9 cellular contexts compared by ENCODE assay signal in genomic region chr9:6931913-6932312, GRCh38.
DNase-seq lines count a peak whose midpoint lies in the region; TF ChIP-seq lines count a peak whose summit lies in the region.
"Had no signal": no experiment of that assay in that cellular context is flagged by ENCODE, and none has a peak within 500 bp of the region (broad histone marks: within the 10 kb centered on the region; RNA-seq: fewer than 3 reads in every experiment).

No MANE protein-coding gene starts in this region.

- no peak for TF ChIP-seq CTCF in MCF 10A (IDR thresholded peaks at IDR 0.05; ENCODE audit: unreplicated experiment)
- TF ChIP-seq CTCF in breast epithelium (IDR thresholded peaks at IDR 0.05): no peak
- no peak for TF ChIP-seq CTCF in tibial nerve (IDR thresholded peaks at IDR 0.05)

- no peaks in the 10 kb centered on the region for H3K4me1 ChIP-seq in breast epithelium
- H3K4me1 ChIP-seq in tibial nerve: peaks cover 0 to 28% (median 0%) of the 10 kb centered on the region in 4 donors

- no peak for TF ChIP-seq EP300 in tibial nerve (IDR thresholded peaks at IDR 0.05)

- no peaks in the 10 kb centered on the region for H3K27me3 Mint-ChIP-seq in MCF 10A (ENCODE audit: insufficient read depth, unreplicated experiment)

- peak overlapping the region; percentile 20 for H3K4me3 Mint-ChIP-seq in MCF 10A (ENCODE audit: unreplicated experiment)
- H3K4me3 Mint-ChIP-seq: T-helper 1 cell treated with Interleukin-12 subunit alpha and Interleukin-12 subunit beta and Interleukin-4 antibody, amounts not matched to agents 30 μg/mL and 1 μg/mL, for 36 hours had no signal

- peak overlapping the region; percentile 47 for H3K27ac Mint-ChIP-seq in MCF 10A (ENCODE audit: low read depth, unreplicated experiment)
- H3K27ac Mint-ChIP-seq: T-helper 1 cell treated with Interleukin-12 subunit alpha and Interleukin-12 subunit beta and Interleukin-4 antibody, amounts not matched to agents 30 μg/mL and 1 μg/mL, for 36 hours had no signal

- H3K27me3 ChIP-seq in breast epithelium (no peaks in the 10 kb centered on the region), MG63 (no peaks in the 10 kb centered on the region), tibial nerve (no peaks in the 10 kb centered on the region)

- DNase-seq in MCF 10A (ENCODE audit: unreplicated experiment): peak; percentile 85
- no peak for DNase-seq in breast epithelium (ENCODE audit: low spot score in 2 of 2)
- peak; percentile 77 for DNase-seq in MG63
- DNase-seq in epithelial cell of prostate (ENCODE audit: low read depth, low spot score): peak; percentile 70
- DNase-seq in stimulated activated CD4-positive, alpha-beta T cell treated with anti-CD3 and anti-CD28 coated beads, Interleukin-12 subunit alpha, Interleukin-12 subunit beta, amount 100 ng/mL, for 24 hours (ENCODE audit: low read depth in 2 of 2): peak; percentile 5 to 13
- no peak for DNase-seq in superior temporal gyrus (ENCODE audit: extremely low spot score)
- DNase-seq in GOT3 (lab: John Stamatoyannopoulos, UW): no peak
- DNase-seq in tibial nerve (ENCODE audit: low spot score in 2 of 2): no peak

- H3K9me3 ChIP-seq in breast epithelium (no peaks in the 10 kb centered on the region), MG63 (no peaks in the 10 kb centered on the region), tibial nerve (no peaks in the 10 kb centered on the region)

- no peaks in the 10 kb centered on the region for H3K36me3 Mint-ChIP-seq in MCF 10A (ENCODE audit: insufficient read depth, unreplicated experiment)

- no peak overlapping the region for H3K27ac ChIP-seq in breast epithelium
- H3K27ac ChIP-seq in epithelial cell of prostate: no peak overlapping the region
- no peak overlapping the region for H3K27ac ChIP-seq in tibial nerve

- POLR2A ChIA-PET in MCF 10A (lab: Yijun Ruan, JAX): interaction anchor here (0.8 to 2.9 kb wide), 5 partner anchors 13 to 175 kb away, joined by 3 to 23 read pairs (median 4); partner anchors contain the start of gene KDM4C

- no peaks in the 10 kb centered on the region for H3K9me3 Mint-ChIP-seq in MCF 10A (ENCODE audit: unreplicated experiment)
- H3K9me3 Mint-ChIP-seq: T-helper 1 cell treated with Interleukin-12 subunit alpha and Interleukin-12 subunit beta and Interleukin-4 antibody, amounts not matched to agents 30 μg/mL and 1 μg/mL, for 36 hours had no signal

- no peak for TF ChIP-seq POLR2A in breast epithelium (IDR thresholded peaks at IDR 0.05)
- TF ChIP-seq POLR2A in tibial nerve (IDR thresholded peaks at IDR 0.05): no peak

- BruUV-seq in MCF 10A (replicated peaks; lab: Mats Ljungman, UMichigan): no TSS peak

- intact Hi-C loops in MCF 10A (cut with micrococcal nuclease): no loop called here
- intact Hi-C loops in breast epithelium (cut with DNase I; ENCODE audit: low total_unique reads): no loop called here

- CTCF ChIA-PET in MCF 10A (lab: Yijun Ruan, JAX): interaction anchor here (0.7 to 2.6 kb wide), 8 partner anchors 8 to 245 kb away, joined by 3 to 15 read pairs (median 4); no protein-coding TSS in a partner anchor

- 65 to 83% methylated on average over 4 of the region's 4 CpGs for WGBS in tibial nerve, 2 donors

- H3K4me3 ChIP-seq in breast epithelium: no peak overlapping the region
- H3K4me3 ChIP-seq in MG63: no peak overlapping the region
- no peak overlapping the region for H3K4me3 ChIP-seq in tibial nerve

- peaks cover 23% of the 10 kb centered on the region for H3K4me1 Mint-ChIP-seq in MCF 10A (ENCODE audit: insufficient read depth, unreplicated experiment)

- H3K36me3 ChIP-seq in breast epithelium (no peaks in the 10 kb centered on the region), MG63 (no peaks in the 10 kb centered on the region), tibial nerve (no peaks in the 10 kb centered on the region)

Comparison
In these comparisons a context has a peak if more than half of its experiments do, and no peak if none do; other contexts are left out.
1. DNase-seq: peak in MCF 10A (single experiment), MG63 (single experiment), epithelial cell of prostate (single experiment) and stimulated activated CD4-positive, alpha-beta T cell treated with anti-CD3 and anti-CD28 coated beads, Interleukin-12 subunit alpha, Interleukin-12 subunit beta, amount 100 ng/mL, for 24 hours (2 of 2); none in breast epithelium (0 of 2), superior temporal gyrus (single experiment), GOT3 (single experiment) and tibial nerve (0 of 2).